ENCODE assay signal across 27 cellular contexts in the genomic region with DNA sequence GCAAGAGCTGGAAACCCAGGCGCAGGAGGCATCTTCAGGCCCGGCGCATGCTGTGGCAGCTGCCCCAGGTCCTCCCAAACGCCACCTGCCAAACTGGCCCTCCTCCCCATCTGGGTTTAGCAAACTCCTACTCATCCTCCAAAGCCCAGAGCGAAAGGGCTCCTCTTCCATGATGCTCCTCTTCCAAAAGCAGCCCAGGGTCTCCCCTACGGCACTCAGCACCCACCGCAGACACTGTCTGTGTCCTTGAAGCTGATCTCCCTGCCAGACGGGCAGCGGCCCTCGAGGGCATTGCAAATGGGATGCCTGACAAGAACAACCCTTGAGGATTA.
"Had no signal": no experiment of that assay in that cellular context is flagged by ENCODE, and none has a peak within 500 bp of the region (broad histone marks: within the 10 kb centered on the region; RNA-seq: fewer than 3 reads in every experiment).

No MANE protein-coding gene starts in this region.

- DNase-seq: activated CD4-positive, alpha-beta T cell treated with anti-CD3 and anti-CD28 coated beads for 36 hours; activated CD4-positive, alpha-beta T cell treated with anti-CD3 and anti-CD28 coated beads, Interleukin-2, amount 10 ng/mL, durations not matched to agents 24 days and 14 days; activated CD4-positive, alpha-beta T cell treated with anti-CD3 and anti-CD28 coated beads, Interleukin-2, amount 50 U/mL, for 4 hours; activated CD4-positive, CD25-positive, alpha-beta regulatory T cell; activated CD4-positive, CD25-positive, alpha-beta regulatory T cell treated with anti-CD3 and anti-CD28 coated beads, Interleukin-2, amount 50 U/mL, for 72 hours; activated CD8-positive, alpha-beta memory T cell treated with anti-CD3 and anti-CD28 coated beads for 24 hours; activated CD8-positive, alpha-beta T cell treated with anti-CD3 and anti-CD28 coated beads for 36 hours; activated effector memory CD4-positive, alpha-beta T cell treated with Interleukin-2 at 50 U/mL for 16 hours; activated gamma-delta T cell treated with Interleukin-2 at 50 U/mL for 16 hours; activated naive CD4-positive, alpha-beta T cell treated with anti-CD3 and anti-CD28 coated beads, Interleukin-2, amount 50 U/mL, for 16 hours; activated naive CD4-positive, alpha-beta T cell treated with Interleukin-2 at 50 U/mL for 16 hours; activated T-cell treated with anti-CD3 and anti-CD28 coated beads, Interleukin-2, amount 50 U/mL, for 4 hours; amniotic stem cell; anterior cingulate cortex; cortex of kidney; dermis blood vessel endothelial cell; effector CD4-positive, alpha-beta T cell; effector memory CD8-positive, alpha-beta T cell; esophagus squamous epithelium; foreskin melanocyte; heart right ventricle; T-helper 17 cell; T1000 had no signal

- H3K4me1 Mint-ChIP-seq: activated CD4-positive, alpha-beta T cell treated with anti-CD3 and anti-CD28 coated beads for 36 hours; activated CD4-positive, alpha-beta T cell treated with anti-CD3 and anti-CD28 coated beads, Interleukin-2, amount 10 ng/mL, durations not matched to agents 24 days and 14 days; activated T-helper 17 cell treated with anti-CD3 and anti-CD28 coated beads, Interleukin-2, amount 50 U/mL, for 72 hours had no signal

- H3K27ac Mint-ChIP-seq: activated CD4-positive, alpha-beta T cell treated with anti-CD3 and anti-CD28 coated beads for 36 hours; activated CD4-positive, alpha-beta T cell treated with anti-CD3 and anti-CD28 coated beads, Interleukin-2, amount 10 ng/mL, durations not matched to agents 24 days and 14 days; activated CD8-positive, alpha-beta T cell treated with anti-CD3 and anti-CD28 coated beads for 36 hours; activated naive CD8-positive, alpha-beta T cell; activated T-helper 17 cell treated with anti-CD3 and anti-CD28 coated beads, Interleukin-2, amount 50 U/mL, for 72 hours; effector memory CD8-positive, alpha-beta T cell; T-helper 17 cell; T-helper 2 cell treated with Interferon-gamma antibody and Interleukin-4, amounts not matched to agents 5 μg/mL and 100 μg/mL, for 36 hours had no signal

- H3K36me3 Mint-ChIP-seq: activated naive CD8-positive, alpha-beta T cell had no signal

- H3K9me3 Mint-ChIP-seq: activated CD4-positive, alpha-beta T cell treated with anti-CD3 and anti-CD28 coated beads, Interleukin-2, amount 10 ng/mL, durations not matched to agents 24 days and 14 days; activated CD8-positive, alpha-beta T cell treated with anti-CD3 and anti-CD28 coated beads for 36 hours; activated T-cell treated with anti-CD3 and anti-CD28 coated beads, Interleukin-2, amount 50 U/mL, for 4 hours; activated T-helper 17 cell treated with anti-CD3 and anti-CD28 coated beads, Interleukin-2, amount 50 U/mL, for 72 hours; effector memory CD8-positive, alpha-beta T cell; T-helper 2 cell treated with Interferon-gamma antibody and Interleukin-4, amounts not matched to agents 5 μg/mL and 100 μg/mL, for 36 hours had no signal

- ATAC-seq: activated CD4-positive, alpha-beta T cell treated with anti-CD3 and anti-CD28 coated beads for 36 hours; activated CD8-positive, alpha-beta T cell treated with anti-CD3 and anti-CD28 coated beads for 36 hours; activated T-cell treated with anti-CD3 and anti-CD28 coated beads, Interleukin-2, amount 50 U/mL, for 4 hours; activated T-helper 17 cell treated with anti-CD3 and anti-CD28 coated beads, Interleukin-2, amount 50 U/mL, for 72 hours; effector memory CD8-positive, alpha-beta T cell; gastroesophageal sphincter; heart right ventricle; T-helper 17 cell had no signal

- H3K4me3 Mint-ChIP-seq: activated CD4-positive, alpha-beta T cell treated with anti-CD3 and anti-CD28 coated beads for 36 hours; activated CD4-positive, alpha-beta T cell treated with anti-CD3 and anti-CD28 coated beads, Interleukin-2, amount 10 ng/mL, durations not matched to agents 24 days and 14 days; activated CD8-positive, alpha-beta T cell treated with anti-CD3 and anti-CD28 coated beads for 36 hours; activated naive CD8-positive, alpha-beta T cell; activated T-cell treated with anti-CD3 and anti-CD28 coated beads, Interleukin-2, amount 50 U/mL, for 4 hours; activated T-helper 17 cell treated with anti-CD3 and anti-CD28 coated beads, Interleukin-2, amount 50 U/mL, for 72 hours; effector memory CD8-positive, alpha-beta T cell; T-helper 17 cell; T-helper 2 cell treated with Interferon-gamma antibody and Interleukin-4, amounts not matched to agents 5 μg/mL and 100 μg/mL, for 36 hours had no signal
